25 cellular contexts compared by ENCODE assay signal in the genomic region with DNA sequence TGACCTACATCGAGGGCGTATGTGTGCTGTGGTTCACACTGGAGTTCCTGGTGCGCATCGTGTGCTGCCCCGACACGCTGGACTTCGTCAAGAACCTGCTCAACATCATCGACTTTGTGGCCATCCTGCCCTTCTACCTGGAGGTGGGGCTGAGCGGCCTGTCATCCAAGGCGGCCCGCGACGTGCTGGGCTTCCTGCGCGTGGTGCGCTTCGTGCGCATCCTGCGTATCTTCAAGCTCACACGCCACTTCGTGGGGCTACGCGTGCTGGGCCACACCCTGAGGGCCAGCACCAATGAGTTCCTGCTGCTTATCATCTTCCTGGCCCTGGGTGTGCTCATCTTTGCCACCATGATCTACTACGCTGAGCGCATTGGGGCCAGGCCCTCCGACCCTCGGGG.
"Had no signal": no experiment of that assay in that cellular context is flagged by ENCODE, and none has a peak within 500 bp of the region (broad histone marks: within the 10 kb centered on the region; RNA-seq: fewer than 3 reads in every experiment).

No MANE protein-coding gene starts in this region.

- DNase-seq: colonic mucosa; cortex of kidney; effector CD8-positive, alpha-beta T cell; effector memory CD8-positive, alpha-beta T cell; endodermal cell; foreskin keratinocyte; heart left ventricle; hypothalamus; immature natural killer cell; left cardiac atrium; left lung; left ventricle myocardium superior; lower lobe of right lung; mesenchymal stem cell; mucosa of descending colon had no signal

- H3K27me3 ChIP-seq: colonic mucosa, esophagus muscularis mucosa, foreskin keratinocyte, gastroesophageal sphincter, heart left ventricle, hepatocyte, left lung had no signal

- FAIRE-seq: endometrium, endothelial cell of umbilical vein, frontal cortex, islet of Langerhans, keratinocyte had no signal

- H3K4me3 ChIP-seq: colonic mucosa, esophagus muscularis mucosa, gastroesophageal sphincter, heart left ventricle, hepatocyte, left lung, lower lobe of right lung, mucosa of descending colon had no signal

- H3K9me3 ChIP-seq: colonic mucosa, esophagus muscularis mucosa, gastroesophageal sphincter, heart left ventricle, left lung, lower lobe of right lung, mucosa of descending colon had no signal

- H3K4me1 ChIP-seq: colonic mucosa, esophagus muscularis mucosa, foreskin keratinocyte, gastroesophageal sphincter, heart left ventricle, left lung, lower lobe of right lung had no signal

- H3K79me2 ChIP-seq: hepatocyte had no signal

- H3K27ac ChIP-seq: colonic mucosa, esophagus muscularis mucosa, foreskin keratinocyte, gastroesophageal sphincter, heart left ventricle, hepatocyte, left lung, lower lobe of right lung had no signal

- ATAC-seq: effector memory CD8-positive, alpha-beta T cell; foreskin keratinocyte; gastroesophageal sphincter; heart left ventricle; left cardiac atrium; left lung; left ventricle myocardium superior; lower lobe of right lung; mucosa of descending colon had no signal

- H3K36me3 ChIP-seq: colonic mucosa had no signal

- H2AFZ ChIP-seq: hepatocyte had no signal

- H3K9me3 Mint-ChIP-seq: dendritic cell treated with granulocyte-macrophage colony-stimulating factor and Interleukin-4, amounts not matched to agents 40 ng/mL and 50 ng/mL, for 4 days; effector memory CD8-positive, alpha-beta T cell; endodermal cell; immature natural killer cell; mesothelial cell of epicardium had no signal

- H3K4me1 Mint-ChIP-seq: immature natural killer cell had no signal

- H3K27me3 Mint-ChIP-seq: dendritic cell treated with granulocyte-macrophage colony-stimulating factor and Interleukin-4, amounts not matched to agents 40 ng/mL and 50 ng/mL, for 4 days; effector memory CD8-positive, alpha-beta T cell had no signal

- H3K4me2 ChIP-seq: hepatocyte had no signal

- H3K4me3 Mint-ChIP-seq: dendritic cell treated with granulocyte-macrophage colony-stimulating factor and Interleukin-4, amounts not matched to agents 40 ng/mL and 50 ng/mL, for 4 days; effector memory CD8-positive, alpha-beta T cell; endodermal cell; immature natural killer cell; mesothelial cell of epicardium had no signal

- H3K36me3 Mint-ChIP-seq: mesothelial cell of epicardium had no signal

- H3K27ac Mint-ChIP-seq: dendritic cell treated with granulocyte-macrophage colony-stimulating factor and Interleukin-4, amounts not matched to agents 40 ng/mL and 50 ng/mL, for 4 days; endodermal cell; immature natural killer cell; mesothelial cell of epicardium had no signal
